In genomic region chr5:140000332-140000731, GRCh38 we compare ENCODE assay signal across 22 cellular contexts. TPM values are rescaled to one million over a fixed set of nuclear protein-coding genes. Genes with fewer than 3 reads are reported as not detected.
DNase-seq lines count a peak whose midpoint lies in the region; ATAC-seq and TF ChIP-seq lines count a peak whose summit lies in the region.
"Had no signal": no experiment of that assay in that cellular context is flagged by ENCODE, and none has a peak within 500 bp of the region (broad histone marks: within the 10 kb centered on the region; RNA-seq: fewer than 3 reads in every experiment).

No MANE protein-coding gene starts in this region.

- H3K36me3 ChIP-seq in BE2C (no peaks in the 10 kb centered on the region), MG63 (no peaks in the 10 kb centered on the region)
- H3K36me3 ChIP-seq: ascending aorta, esophagus squamous epithelium, vagina had no signal

- CTCF ChIA-PET in T-cell (lab: Charles Lee) = interaction anchor here (0.6 to 0.8 kb wide), 2 partner anchors 32 to 929 kb away, joined by 3 to 7 read pairs; no protein-coding TSS in a partner anchor

- H3K4me1 ChIP-seq in BE2C = peaks cover 4% of the 10 kb centered on the region; the same call in 1 of the 2 replicates
- H3K4me1 ChIP-seq: ascending aorta, esophagus squamous epithelium, vagina had no signal

- H3K9me3 ChIP-seq in BE2C = no peaks in the 10 kb centered on the region
- no peaks in the 10 kb centered on the region for H3K9me3 ChIP-seq in MG63
- H3K9me3 ChIP-seq: ascending aorta, esophagus squamous epithelium, mucosa of descending colon, vagina had no signal

- H3K27ac Mint-ChIP-seq in T-cell = no peak overlapping the region
- H3K27ac Mint-ChIP-seq: activated naive CD4-positive, alpha-beta T cell treated with anti-CD3 and anti-CD28 coated beads, Interleukin-2, amount 50 U/mL, for 24 hours; activated T-cell treated with anti-CD3 and anti-CD28 coated beads, Interleukin-2, amount 50 U/mL, for 72 hours; effector memory CD8-positive, alpha-beta T cell had no signal

- H3K27me3 Mint-ChIP-seq in T-cell = peaks cover 44 to 55% of the 10 kb centered on the region in 2 donors

- no peaks in the 10 kb centered on the region for H3K4me1 Mint-ChIP-seq in T-cell
- H3K4me1 Mint-ChIP-seq: activated naive CD4-positive, alpha-beta T cell treated with anti-CD3 and anti-CD28 coated beads, Interleukin-2, amount 50 U/mL, for 24 hours; neural crest cell had no signal

- H3K27me3 ChIP-seq in BE2C = no peaks in the 10 kb centered on the region
- no peaks in the 10 kb centered on the region for H3K27me3 ChIP-seq in MG63
- H3K27me3 ChIP-seq: ascending aorta, vagina had no signal

- H3K4me3 ChIP-seq in BE2C (ENCODE audit: low read depth, low read length) = no peak overlapping the region
- H3K4me3 ChIP-seq in MG63 = no peak overlapping the region
- H3K4me3 ChIP-seq: ascending aorta, esophagus squamous epithelium, mucosa of descending colon, vagina had no signal

- no peak overlapping the region for H3K4me3 Mint-ChIP-seq in T-cell
- H3K4me3 Mint-ChIP-seq: activated naive CD4-positive, alpha-beta T cell treated with anti-CD3 and anti-CD28 coated beads, Interleukin-2, amount 50 U/mL, for 24 hours; activated T-cell treated with anti-CD3 and anti-CD28 coated beads, Interleukin-2, amount 50 U/mL, for 72 hours; effector memory CD8-positive, alpha-beta T cell; neural crest cell had no signal

- no peaks in the 10 kb centered on the region for H3K9me3 Mint-ChIP-seq in T-cell
- H3K9me3 Mint-ChIP-seq: activated naive CD4-positive, alpha-beta T cell treated with anti-CD3 and anti-CD28 coated beads, Interleukin-2, amount 50 U/mL, for 24 hours; activated T-cell treated with anti-CD3 and anti-CD28 coated beads, Interleukin-2, amount 50 U/mL, for 72 hours; effector memory CD8-positive, alpha-beta T cell; neural crest cell had no signal

- DNase-seq in BE2C = peak; percentile 21
- peak; percentile 70 for DNase-seq in NCI-H2227 (lab: John Stamatoyannopoulos, UW; ENCODE audit: unreplicated experiment)
- DNase-seq in left cardiac atrium = peak; percentile 42
- peak in 9 of 10 donors; percentile 12 to 90 (median 40) for DNase-seq in posterior cingulate gyrus
- no peak for DNase-seq in MG63
- no peak for DNase-seq in T-cell
- DNase-seq: activated T-cell treated with anti-CD3 and anti-CD28 coated beads, Interleukin-2, amount 50 U/mL, for 72 hours; effector memory CD8-positive, alpha-beta T cell; esophagus squamous epithelium; left colon; MM.1S; mucosa of descending colon; NCI-H1694; stimulated activated CD4-positive, alpha-beta T cell treated with anti-CD3 and anti-CD28 coated beads, Interleukin-15, amount 100 ng/mL, for 24 hours had no signal

- no peaks in the 10 kb centered on the region for H3K36me3 Mint-ChIP-seq in T-cell
- H3K36me3 Mint-ChIP-seq: activated naive CD4-positive, alpha-beta T cell treated with anti-CD3 and anti-CD28 coated beads, Interleukin-2, amount 50 U/mL, for 24 hours had no signal

- ATAC-seq in left cardiac atrium = peak; percentile 86
- no peak for ATAC-seq in GM18502 (IDR thresholded peaks at IDR 0.05; ENCODE audit: poor library complexity, unreplicated experiment)
- no peak for ATAC-seq in HG03457 (IDR thresholded peaks at IDR 0.05; ENCODE audit: unreplicated experiment)
- no peak for ATAC-seq in T-cell (replicated peaks in 1 of 4)
- ATAC-seq: activated CD4-positive, CD25-positive, alpha-beta regulatory T cell treated with anti-CD3 and anti-CD28 coated beads, Interleukin-2, amount 50 U/mL, for 24 hours; activated T-cell treated with anti-CD3 and anti-CD28 coated beads, Interleukin-2, amount 50 U/mL, for 72 hours; effector memory CD8-positive, alpha-beta T cell; left colon; mucosa of descending colon had no signal

- intact Hi-C loops in left cardiac atrium (cut with DNase I) (no loop called here), posterior cingulate gyrus (cut with DNase I) (no loop called here)

- POLR2A ChIA-PET in T-cell (lab: Charles Lee) = no interaction called here

- TF ChIP-seq CTCF in BE2C (IDR thresholded peaks at IDR 0.05; ENCODE audit: low read depth, low read length) = no peak

RNA-seq across cellular contexts. Expression of gene NRG2, which starts 42.8 kb away (rescaled TPM):
- polyA plus RNA-seq in BE2C (2012; ENCODE audit: insufficient read depth, insufficient read length, low read depth) = 36.0 TPM
- 1 to 10 TPM; 1.1 to 1.3 TPM for total RNA-seq in left cardiac atrium
- 0.94 and 2.8 TPM in 2 replicates for total RNA-seq in MG63 (2014; rRNA removed; shearing (Covaris generic); ENCODE audit: low replicate concordance)
- under 1 TPM in 4 of 5 donors, not detected in 1; 0.12 to 0.15 (median 0.12) TPM for total RNA-seq in T-cell
- total RNA-seq: A673 had no signal

Comparison
In these comparisons a context has a peak if more than half of its experiments do, and no peak if none do; other contexts are left out.
1. DNase-seq: peak in BE2C (single experiment), NCI-H2227 (single experiment), left cardiac atrium (single experiment) and posterior cingulate gyrus (9 of 10); none in MG63 (single experiment) and T-cell (0 of 34).
2. ATAC-seq: peak in left cardiac atrium (2 of 2); none in GM18502 (single experiment), HG03457 (single experiment) and T-cell (0 of 4).